ENCODE assay signal across 11 cellular contexts in the genomic region with DNA sequence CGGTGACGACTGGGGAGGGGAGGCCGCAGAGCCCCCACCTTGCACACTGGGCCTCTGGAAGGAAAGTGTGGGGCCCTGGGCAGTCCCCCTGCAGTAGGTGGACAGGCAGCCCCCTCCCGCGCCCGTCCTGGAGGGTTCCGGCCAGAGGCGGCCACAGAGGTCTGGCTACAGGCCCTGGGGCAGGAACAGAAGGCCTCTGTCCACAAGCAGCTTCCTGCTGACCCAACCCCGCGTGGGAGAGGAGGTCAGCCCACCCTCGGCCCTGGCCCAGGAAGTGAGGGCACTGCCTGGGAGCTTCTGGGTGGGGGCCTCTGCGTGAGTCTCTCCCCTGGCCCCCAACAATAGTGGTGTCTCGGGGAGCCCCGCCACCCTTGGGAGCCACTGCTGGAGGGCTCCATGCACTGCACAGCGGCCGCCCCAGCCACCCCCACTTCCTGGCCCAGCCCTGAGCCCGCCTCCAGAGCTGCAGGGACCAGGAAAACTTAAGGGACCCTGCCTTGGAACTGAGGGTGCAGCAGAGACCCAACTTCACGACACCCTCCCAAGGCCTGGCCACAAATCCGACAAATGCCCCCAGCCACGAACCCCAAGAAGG. TPM values are rescaled to one million over a fixed set of nuclear protein-coding genes. Genes with fewer than 3 reads are reported as not detected.
A peak's percentile ranks its signal among the peaks of the same experiment; 100 is the strongest.
DNase-seq lines count a peak whose midpoint lies in the region; ATAC-seq, FAIRE-seq and TF ChIP-seq lines count a peak whose summit lies in the region.
"Had no signal": no experiment of that assay in that cellular context is flagged by ENCODE, and none has a peak within 500 bp of the region (broad histone marks: within the 10 kb centered on the region; RNA-seq: fewer than 3 reads in every experiment).

No MANE protein-coding gene starts in this region.

- POLR2A ChIA-PET in PC-3 (lab: Charles Lee; ENCODE audit: unreplicated experiment), result interaction anchor here (0.7 kb wide), 1 partner anchor 22 kb away, joined by 4 read pairs; no protein-coding TSS in a partner anchor
- POLR2A ChIA-PET in H1 (lab: Charles Lee; ENCODE audit: partially characterized antibody), result interaction anchor here (1.1 kb wide), 1 partner anchor 10 kb away, joined by 3 read pairs; no protein-coding TSS in a partner anchor
- POLR2A ChIA-PET in activated CD4-positive, alpha-beta memory T cell treated with anti-CD3 and anti-CD28 coated beads, Interleukin-2, amount 10 ng/mL, durations not matched to agents 7 days and 5 days (lab: Charles Lee), result no interaction called here

- TF ChIP-seq EP300 in H1 (IDR thresholded peaks at IDR 0.05; ENCODE audit: borderline replicate concordance in 1 of 2, low read depth in 2 of 2, low read length in 2 of 2), result no peak

- H2BK12ac ChIP-seq in H1 (ENCODE audit: low read depth, low read length), result no peak overlapping the region

- TF ChIP-seq CTCF in PC-3 (conservative IDR thresholded peaks at IDR 0.05; ENCODE audit: low read depth, low read length) (no peak), H1 (IDR thresholded peaks at IDR 0.05; ENCODE audit: control extremely low read depth in 1 of 3, insufficient read depth in 1 of 3, low read depth in 1 of 3, low read length in 3 of 3) (no peak), left lung (IDR thresholded peaks at IDR 0.05) (no peak), omental fat pad (IDR thresholded peaks at IDR 0.05) (no peak)

- no peak overlapping the region for H4K91ac ChIP-seq in H1 (replicated peaks; ENCODE audit: insufficient read length, low read length)

- no peaks in the 10 kb centered on the region for H3K9me3 Mint-ChIP-seq in activated CD4-positive, alpha-beta memory T cell treated with anti-CD3 and anti-CD28 coated beads, Interleukin-2, amount 10 ng/mL, durations not matched to agents 7 days and 5 days
- H3K9me3 Mint-ChIP-seq: activated naive CD4-positive, alpha-beta T cell treated with anti-CD3 and anti-CD28 coated beads, Interleukin-2, amount 50 U/mL, for 24 hours had no signal

- H3K36me3 ChIP-seq in PC-3 (ENCODE audit: low read depth, low read length) (no peaks in the 10 kb centered on the region), H1 (ENCODE audit: control insufficient read depth in 2 of 4, insufficient read depth in 4 of 4, low read length in 3 of 4) (no peaks in the 10 kb centered on the region), left lung (peaks cover 0 to 13% of the 10 kb centered on the region in 2 donors)

- DNase-seq in PC-3 (no peak), H1 (ENCODE audit: low read depth in 1 of 2, low spot score in 2 of 2) (no peak), left lung (no peak), superior temporal gyrus (ENCODE audit: extremely low spot score) (peak; percentile 35), omental fat pad (ENCODE audit: low spot score) (no peak), iPS-NIHi7 (ENCODE audit: extremely low spot score) (no peak)
- no peak for DNase-seq in stimulated activated CD4-positive, alpha-beta T cell treated with anti-CD3 and anti-CD28 coated beads, Interleukin-2, amount 100 ng/mL, for 24 hours
- DNase-seq in activated CD4-positive, alpha-beta memory T cell treated with anti-CD3 and anti-CD28 coated beads, Interleukin-2, amount 10 ng/mL, durations not matched to agents 7 days and 5 days, result no peak
- DNase-seq: activated CD4-positive, alpha-beta T cell treated with anti-CD3 and anti-CD28 coated beads for 4 hours had no signal

- peak overlapping the region; percentile 35; the same call in 1 of the 2 replicates for H2BK5ac ChIP-seq in H1 (ENCODE audit: low read depth, low read length)

- peaks cover 7% of the 10 kb centered on the region; the same call in 1 of the 2 replicates for H3K23me2 ChIP-seq in H1 (ENCODE audit: low read depth, low read length)

- H2AFZ ChIP-seq in PC-3 (ENCODE audit: low read length), result no peak overlapping the region
- H2AFZ ChIP-seq in H1 (ENCODE audit: low read length), result no peak overlapping the region

- H3K4me3 ChIP-seq in PC-3 (ENCODE audit: low read length) (peak overlapping the region; percentile 44), H1 (ENCODE audit: extremely low read depth in 1 of 4, insufficient read depth in 2 of 4, low read depth in 3 of 4, low read length in 4 of 4) (no peak overlapping the region), left lung (peak overlapping the region; percentile 15 to 21)
- H3K4me3 ChIP-seq: GM12878 had no signal

- no peak overlapping the region for H3K4me3 Mint-ChIP-seq in activated CD4-positive, alpha-beta memory T cell treated with anti-CD3 and anti-CD28 coated beads, Interleukin-2, amount 10 ng/mL, durations not matched to agents 7 days and 5 days
- H3K4me3 Mint-ChIP-seq: activated naive CD4-positive, alpha-beta T cell treated with anti-CD3 and anti-CD28 coated beads, Interleukin-2, amount 50 U/mL, for 24 hours had no signal

- H3K9me3 ChIP-seq in PC-3 (ENCODE audit: low read length) (no peaks in the 10 kb centered on the region), H1 (ENCODE audit: insufficient read depth in 2 of 2, low read depth in 1 of 2, low read length in 1 of 2) (no peaks in the 10 kb centered on the region), left lung (no peaks in the 10 kb centered on the region)

- H2BK120ac ChIP-seq in H1 (replicated peaks; ENCODE audit: low read depth, low read length), result no peak overlapping the region

- no peak overlapping the region for H2BK20ac ChIP-seq in H1 (ENCODE audit: low read length)

- no peak for TF ChIP-seq RAD21 in H1 (IDR thresholded peaks at IDR 0.05 in 1 of 2, conservative IDR thresholded peaks at IDR 0.05 in 1 of 2; ENCODE audit: low read depth in 2 of 2, low read length in 2 of 2)

- H3K79me1 ChIP-seq in H1 (ENCODE audit: low read depth, low read length), result no peaks in the 10 kb centered on the region

- H3F3A ChIP-seq in PC-3 (ENCODE audit: low read length, unreplicated experiment), result no peaks in the 10 kb centered on the region

- H4K5ac ChIP-seq in H1 (ENCODE audit: insufficient read length, low read depth, low read length), result no peak overlapping the region

- CTCF ChIA-PET in PC-3 (lab: Charles Lee) (no interaction called here), H1 (lab: Charles Lee; ENCODE audit: partially characterized antibody) (interaction anchor here (1.1 to 6.7 kb wide), 6 partner anchors 9 to 105 kb away, joined by 3 to 35 read pairs (median 4); no protein-coding TSS in a partner anchor)
- CTCF ChIA-PET in activated CD4-positive, alpha-beta memory T cell treated with anti-CD3 and anti-CD28 coated beads, Interleukin-2, amount 10 ng/mL, durations not matched to agents 7 days and 5 days (lab: Charles Lee), result no interaction called here

- H3K27ac Mint-ChIP-seq in activated CD4-positive, alpha-beta memory T cell treated with anti-CD3 and anti-CD28 coated beads, Interleukin-2, amount 10 ng/mL, durations not matched to agents 7 days and 5 days, result no peak overlapping the region
- H3K27ac Mint-ChIP-seq: activated naive CD4-positive, alpha-beta T cell treated with anti-CD3 and anti-CD28 coated beads, Interleukin-2, amount 50 U/mL, for 24 hours had no signal

- BruUV-seq in PC-3 (replicated peaks; lab: Mats Ljungman, UMichigan), result no TSS peak

- WGBS in H1 (ENCODE audit: extremely low coverage in 1 of 2, insufficient coverage in 1 of 2, insufficient read length in 1 of 2, insufficient replicate concordance in 2 of 2, low coverage in 1 of 2, low lambda C conversion rate in 2 of 2, missing lambda C conversion rate in 1 of 2), 2 experiments, result 83% methylated on average over 17 of the region's 20 CpGs; no CpG with 5 or more reads in 1 of the 2 experiments

- FAIRE-seq in H1 (lab: Jason Lieb, UNC), result no peak
- FAIRE-seq: GM12878 had no signal

- no peak overlapping the region for H3K14ac ChIP-seq in H1 (ENCODE audit: insufficient read length)

- H3K27ac ChIP-seq in PC-3 (ENCODE audit: low read length), result peak overlapping the region; percentile 58
- H3K27ac ChIP-seq in H1 (ENCODE audit: low read depth, low read length), result no peak overlapping the region
- peak overlapping the region; percentile 58 to 72 for H3K27ac ChIP-seq in left lung

- no peaks in the 10 kb centered on the region for H3K36me3 Mint-ChIP-seq in activated CD4-positive, alpha-beta memory T cell treated with anti-CD3 and anti-CD28 coated beads, Interleukin-2, amount 10 ng/mL, durations not matched to agents 7 days and 5 days (ENCODE audit: low read depth)
- H3K36me3 Mint-ChIP-seq: activated naive CD4-positive, alpha-beta T cell treated with anti-CD3 and anti-CD28 coated beads, Interleukin-2, amount 50 U/mL, for 24 hours had no signal

- no peaks in the 10 kb centered on the region for H3K27me3 ChIP-seq in PC-3 (ENCODE audit: low read length)
- no peaks in the 10 kb centered on the region for H3K27me3 ChIP-seq in H1 (replicated peaks in 1 of 4; ENCODE audit: control insufficient read depth in 3 of 4, extremely low read depth in 1 of 4, insufficient read depth in 3 of 4, low read length in 3 of 4)
- H3K27me3 ChIP-seq in left lung, result no peaks in the 10 kb centered on the region

- H2BK15ac ChIP-seq in H1 (ENCODE audit: low read length), result no peak overlapping the region

- H3K18ac ChIP-seq in H1 (ENCODE audit: extremely low read depth, low read length), result no peak overlapping the region

- H3K79me2 ChIP-seq in PC-3 (ENCODE audit: low read length) (peaks cover 80% of the 10 kb centered on the region), H1 (ENCODE audit: control insufficient read depth in 1 of 2, insufficient read depth in 2 of 2, low read length in 2 of 2) (no peaks in the 10 kb centered on the region)

- intact Hi-C loops in PC-3 (cut with micrococcal nuclease), result no loop called here
- intact Hi-C loops in left lung (cut with DNase I), result no loop called here

- H3K56ac ChIP-seq in H1 (replicated peaks; ENCODE audit: insufficient read length, low read depth, low read length), result no peak overlapping the region

- no peak for ATAC-seq in PC-3
- ATAC-seq in left lung, result no peak
- ATAC-seq in omental fat pad (ENCODE audit: low FRiP score), result no peak
- ATAC-seq: GM12878 had no signal

- H3K23ac ChIP-seq in H1 (ENCODE audit: insufficient read length), result no peak overlapping the region

- H2AK5ac ChIP-seq in H1 (ENCODE audit: low read depth, low read length), result no peak overlapping the region

- H3K4me1 Mint-ChIP-seq in activated CD4-positive, alpha-beta memory T cell treated with anti-CD3 and anti-CD28 coated beads, Interleukin-2, amount 10 ng/mL, durations not matched to agents 7 days and 5 days, result no peaks in the 10 kb centered on the region

- no peaks in the 10 kb centered on the region for H3K9me2 ChIP-seq in PC-3 (replicated peaks; ENCODE audit: low read length)

- peaks cover 31% of the 10 kb centered on the region for H3K4me1 ChIP-seq in PC-3 (ENCODE audit: insufficient read depth, low read length)
- H3K4me1 ChIP-seq in H1 (replicated peaks in 1 of 4; ENCODE audit: control insufficient read depth in 3 of 4, insufficient read depth in 4 of 4, low read length in 3 of 4), result peaks cover 0 to 16% (median 7%) of the 10 kb centered on the region in 4 experiments; a peak in 5 of 7 replicates
- H3K4me1 ChIP-seq in left lung, result peaks cover 24 to 49% of the 10 kb centered on the region in 2 donors

- peak overlapping the region; percentile 38; the same call in 1 of the 2 replicates for H4K8ac ChIP-seq in H1 (ENCODE audit: extremely low read depth, insufficient read depth, low read length)

- H3K4me2 ChIP-seq in PC-3 (ENCODE audit: low read length), result peak overlapping the region; percentile 68
- H3K4me2 ChIP-seq in H1 (ENCODE audit: insufficient read depth in 1 of 2, low read depth in 2 of 2, low read length in 2 of 2), result no peak overlapping the region

- no peak overlapping the region for H3K4ac ChIP-seq in H1 (replicated peaks; ENCODE audit: insufficient read length, low read depth, low read length)

- H3K27me3 Mint-ChIP-seq in activated CD4-positive, alpha-beta memory T cell treated with anti-CD3 and anti-CD28 coated beads, Interleukin-2, amount 10 ng/mL, durations not matched to agents 7 days and 5 days, result no peaks in the 10 kb centered on the region
- H3K27me3 Mint-ChIP-seq: activated naive CD4-positive, alpha-beta T cell treated with anti-CD3 and anti-CD28 coated beads, Interleukin-2, amount 50 U/mL, for 24 hours had no signal

- H3K9ac ChIP-seq in PC-3 (ENCODE audit: low read length) (0 out of 2 replicates have a peak overlapping the region, but pooled peaks have one; percentile 12), H1 (replicated peaks in 1 of 4; ENCODE audit: extremely low read depth in 1 of 4, low read depth in 3 of 4, low read length in 3 of 4) (no peak overlapping the region)

- TF ChIP-seq POLR2A in H1 (IDR thresholded peaks at IDR 0.05; ENCODE audit: control extremely low read depth in 1 of 2, low read depth in 2 of 2, low read length in 2 of 2), result no peak

- H4K20me1 ChIP-seq in PC-3 (ENCODE audit: low read length) (peaks cover 43% of the 10 kb centered on the region), H1 (replicated peaks in 1 of 2; ENCODE audit: control insufficient read depth in 1 of 2, insufficient read depth in 2 of 2, low read length in 2 of 2) (peaks cover 0 to 2% of the 10 kb centered on the region in 2 experiments)

RNA-seq across cellular contexts. Expression of gene MICALL2, which starts 4.7 kb away (rescaled TPM):
- total RNA-seq in PC-3 (2014; rRNA removed) (52.8 and 72.6 TPM in 2 replicates), left lung (10 to 100 TPM; 36.5 to 40.1 TPM), omental fat pad (10 to 100 TPM in 2 of 4 donors, 1 to 10 TPM in 2; 4.4 to 16.6 (median 9.3) TPM)
- 7.7 and 8.5 TPM in 2 replicates for total RNA-seq in H1 (2021; fragmentation: NEBNext Ultra II Directional; extraction: Animal tissue kit (Norgen Biotek cat#: 25700))
- 5.3 and 7.4 TPM in 2 replicates for polyA plus RNA-seq in H1 (2011; rRNA removed)
- polyA plus RNA-seq in H1 (2011; cell fraction: cytosol; rRNA removed), result 7.2 TPM
- 64.5 TPM for polyA plus RNA-seq in H1 (2011; cell fraction: nucleus; rRNA removed)
- 4.7 to 12.0 TPM (median 11.0 TPM) in 4 replicates for polyA plus RNA-seq in H1 (2012, experiment 1 of 2)
- polyA plus RNA-seq in H1 (2012, experiment 2 of 2), result 4.4 TPM
- polyA plus RNA-seq in H1 (2013, experiment 1 of 2), result 8.1 TPM
- 6.8 TPM for polyA plus RNA-seq in H1 (2013, experiment 2 of 2)
- 8.8 and 9.6 TPM in 2 replicates for polyA minus RNA-seq in H1 (2011; rRNA and poly(A)+ RNA removed)
- 5.7 TPM for polyA minus RNA-seq in H1 (2011; cell fraction: cytosol; rRNA and poly(A)+ RNA removed)
- polyA minus RNA-seq in H1 (2011; cell fraction: nucleus; rRNA and poly(A)+ RNA removed), result 14.6 TPM
- 1 to 10 TPM; 1.5 to 1.6 TPM for total RNA-seq in activated CD4-positive, alpha-beta memory T cell treated with anti-CD3 and anti-CD28 coated beads, Interleukin-2, amount 10 ng/mL, durations not matched to agents 7 days and 5 days

RNA-seq across cellular contexts. Expression of gene INTS1, which starts 49.6 kb away (rescaled TPM):
- 62.9 and 92.6 TPM in 2 replicates for total RNA-seq in PC-3 (2014; rRNA removed)
- total RNA-seq in H1 (2021; fragmentation: NEBNext Ultra II Directional; extraction: Animal tissue kit (Norgen Biotek cat#: 25700)), result 104 and 116 TPM in 2 replicates
- 76.9 and 115 TPM in 2 replicates for polyA plus RNA-seq in H1 (2011; rRNA removed)
- 49.6 TPM for polyA plus RNA-seq in H1 (2011; cell fraction: cytosol; rRNA removed)
- 250 TPM for polyA plus RNA-seq in H1 (2011; cell fraction: nucleus; rRNA removed)
- polyA plus RNA-seq in H1 (2012, experiment 1 of 2), result 41.9 to 92.6 TPM (median 87.4 TPM) in 4 replicates
- polyA plus RNA-seq in H1 (2012, experiment 2 of 2), result 126 TPM
- polyA plus RNA-seq in H1 (2013, experiment 1 of 2), result 56.2 TPM
- polyA plus RNA-seq in H1 (2013, experiment 2 of 2), result 50.8 TPM
- polyA minus RNA-seq in H1 (2011; rRNA and poly(A)+ RNA removed), result 37.2 and 46.1 TPM in 2 replicates
- polyA minus RNA-seq in H1 (2011; cell fraction: cytosol; rRNA and poly(A)+ RNA removed), result 61.9 TPM
- polyA minus RNA-seq in H1 (2011; cell fraction: nucleus; rRNA and poly(A)+ RNA removed), result 96.2 TPM
- 10 to 100 TPM; 70.1 to 80.9 TPM for total RNA-seq in left lung
- 10 to 100 TPM; 22.4 to 39.4 (median 32.0) TPM for total RNA-seq in omental fat pad
- 10 to 100 TPM; 79.2 to 87.5 TPM for total RNA-seq in activated CD4-positive, alpha-beta memory T cell treated with anti-CD3 and anti-CD28 coated beads, Interleukin-2, amount 10 ng/mL, durations not matched to agents 7 days and 5 days

Comparison
In these comparisons a context has a peak if more than half of its experiments do, and no peak if none do; other contexts are left out.
1. H3K4me3 ChIP-seq: peak in PC-3 (single experiment) and left lung (2 of 2); none in H1 (0 of 4).